In the genomic region with DNA sequence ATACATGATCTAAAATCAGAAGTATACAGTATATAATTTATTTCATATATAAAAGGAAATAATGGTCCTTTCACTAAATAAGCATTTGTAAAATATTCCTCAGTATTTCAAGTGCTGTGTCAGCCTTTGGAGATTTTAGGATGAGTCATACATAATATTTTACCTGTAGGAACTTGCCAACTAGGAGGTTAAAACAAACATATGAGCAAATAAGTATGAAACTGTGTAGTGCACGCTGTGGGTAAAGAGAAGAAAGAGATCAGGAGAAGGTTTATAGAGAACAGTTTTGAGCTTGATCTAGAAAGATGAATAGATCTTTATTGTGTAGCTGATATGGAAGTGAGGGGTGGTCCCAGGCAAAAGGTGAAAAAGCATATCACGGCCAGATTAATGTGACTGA, we compare ENCODE assay signal across 16 cellular contexts.
"Had no signal": no experiment of that assay in that cellular context is flagged by ENCODE, and none has a peak within 500 bp of the region (broad histone marks: within the 10 kb centered on the region; RNA-seq: fewer than 3 reads in every experiment).

No MANE protein-coding gene starts in this region.

- H3K36me3 ChIP-seq: heart left ventricle, lower lobe of right lung, right atrium auricular region, thyroid gland had no signal

- H3K27ac ChIP-seq: body of pancreas, heart left ventricle, lower lobe of right lung, right atrium auricular region, thyroid gland had no signal

- H3K9me3 ChIP-seq: body of pancreas, heart left ventricle, lower lobe of right lung, right atrium auricular region, thyroid gland had no signal

- ATAC-seq: body of pancreas; heart left ventricle; lower lobe of right lung; stimulated activated memory B cell treated with anti-CD40 and anti-IgM and Interleukin-4, amounts not matched to agents 10 μg/mL and 1 μg/mL and 100 μg/mL, for 72 hours had no signal

- H3K4me3 ChIP-seq: body of pancreas, heart left ventricle, lower lobe of right lung, right atrium auricular region, thyroid gland had no signal

- H3K27me3 ChIP-seq: body of pancreas, heart left ventricle, right atrium auricular region, thyroid gland had no signal

- DNase-seq: activated CD4-positive, CD25-positive, alpha-beta regulatory T cell treated with anti-CD3 and anti-CD28 coated beads, Interleukin-2, amount 50 U/mL, for 72 hours; activated naive CD8-positive, alpha-beta T cell treated with anti-CD3 and anti-CD28 coated beads for 36 hours; amygdala; body of pancreas; cortex of kidney; effector CD4-positive, alpha-beta T cell; heart left ventricle; immature natural killer cell; left cardiac atrium; lower lobe of right lung; nephron progenitor cell; occipital lobe; stimulated activated CD4-positive, alpha-beta T cell treated with anti-CD3 and anti-CD28 coated beads, Interleukin-2, amount 100 ng/mL, for 48 hours; thyroid gland had no signal

- H3K4me1 ChIP-seq: body of pancreas, heart left ventricle, lower lobe of right lung, right atrium auricular region, thyroid gland had no signal
